9 cellular contexts compared by ENCODE assay signal in the genomic region with DNA sequence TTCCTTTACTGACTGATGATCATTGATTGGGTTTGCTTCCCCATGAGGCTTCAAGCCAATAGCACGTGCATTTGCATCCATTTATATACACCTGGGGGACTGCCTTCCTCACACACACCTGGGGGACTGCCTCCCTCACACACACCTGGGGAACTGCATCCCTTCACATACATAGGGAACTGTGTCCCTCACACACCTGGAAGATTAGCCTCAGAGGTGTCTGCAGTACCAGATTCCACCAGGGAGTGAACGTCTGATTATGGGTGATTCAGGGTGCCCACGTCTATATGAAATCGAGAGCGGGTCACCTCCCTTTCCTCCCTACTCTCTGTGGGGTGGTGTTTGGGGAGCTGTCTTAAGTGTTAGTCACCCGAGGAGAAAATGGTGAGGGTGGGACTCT. TPM values are rescaled to one million over a fixed set of nuclear protein-coding genes. Genes with fewer than 3 reads are reported as not detected.
DNase-seq lines count a peak whose midpoint lies in the region; ATAC-seq and TF ChIP-seq lines count a peak whose summit lies in the region.
"Had no signal": no experiment of that assay in that cellular context is flagged by ENCODE, and none has a peak within 500 bp of the region (broad histone marks: within the 10 kb centered on the region; RNA-seq: fewer than 3 reads in every experiment).

No MANE protein-coding gene starts in this region.

- no peaks in the 10 kb centered on the region for H3K27me3 Mint-ChIP-seq in effector memory CD8-positive, alpha-beta T cell

- H3K36me3 Mint-ChIP-seq in effector memory CD8-positive, alpha-beta T cell (ENCODE audit: insufficient read depth): peaks cover 42% of the 10 kb centered on the region

- no peaks in the 10 kb centered on the region for H3K27me3 ChIP-seq in MG63

- H3K4me1 ChIP-seq in OCI-LY7 (ENCODE audit: insufficient read depth, low read length, poor library complexity, severe bottlenecking): peaks cover 71% of the 10 kb centered on the region

- POLR2A ChIA-PET in OCI-LY7 (lab: Charles Lee): no interaction called here

- TF ChIP-seq CTCF in OCI-LY7 (conservative IDR thresholded peaks at IDR 0.05; ENCODE audit: low read length): peak; percentile 30; the same call in 1 of the 2 replicates

- peak overlapping the region; percentile 73 to 79 for H3K4me3 Mint-ChIP-seq in effector memory CD8-positive, alpha-beta T cell

- H3K9me2 ChIP-seq in OCI-LY7 (ENCODE audit: insufficient read depth, low read length): no peaks in the 10 kb centered on the region

- peaks cover 27% of the 10 kb centered on the region for H3K36me3 ChIP-seq in OCI-LY7 (ENCODE audit: insufficient read depth, low read length)
- H3K36me3 ChIP-seq in MG63: peaks cover 57% of the 10 kb centered on the region

- H3K4me1 Mint-ChIP-seq in effector memory CD8-positive, alpha-beta T cell (ENCODE audit: low read depth in 2 of 2): peaks cover 60 to 76% of the 10 kb centered on the region in 2 donors

- peak overlapping the region; percentile 94 to 96 for H3K27ac Mint-ChIP-seq in effector memory CD8-positive, alpha-beta T cell

- CTCF ChIA-PET in OCI-LY7 (lab: Charles Lee; ENCODE audit: unreplicated experiment): no interaction called here

- peak overlapping the region; percentile 93 for H3K4me2 ChIP-seq in OCI-LY7 (ENCODE audit: low read length)

- H2AFZ ChIP-seq in OCI-LY7 (ENCODE audit: low read length): no peak overlapping the region; the same call in 1 of the 2 replicates

- intact Hi-C loops in OCI-LY7 (cut with micrococcal nuclease; ENCODE audit: unreplicated experiment) (no loop called here), posterior vena cava (cut with DNase I) (loop anchor here in 1 of 2 donors (5.0 kb wide), 1 partner anchor 939 kb away; no protein-coding TSS in a partner anchor)

- H3K9me3 ChIP-seq in OCI-LY7 (ENCODE audit: low read length) (no peaks in the 10 kb centered on the region), MG63 (no peaks in the 10 kb centered on the region)

- H3K79me2 ChIP-seq in OCI-LY7 (ENCODE audit: insufficient read depth, low read depth, low read length): peaks cover 77% of the 10 kb centered on the region

- no peak for ATAC-seq in effector memory CD8-positive, alpha-beta T cell (replicated peaks)
- ATAC-seq in GM21786 (IDR thresholded peaks at IDR 0.05; ENCODE audit: unreplicated experiment): no peak

- H3K4me3 ChIP-seq in OCI-LY7 (ENCODE audit: low read depth, low read length, poor library complexity, severe bottlenecking) (peak overlapping the region; percentile 54), MG63 (no peak overlapping the region)

- peak; percentile 54 for DNase-seq in ELR (ENCODE audit: low read depth)
- DNase-seq in OCI-LY7 (ENCODE audit: low spot score): peak; percentile 55
- no peak for DNase-seq in effector memory CD8-positive, alpha-beta T cell
- peak; percentile 32 for DNase-seq in posterior vena cava (ENCODE audit: low spot score)
- DNase-seq in MG63: no peak
- no peak for DNase-seq in SW 1271 (lab: John Stamatoyannopoulos, UW)
- DNase-seq in ureter (ENCODE audit: low spot score): no peak
- DNase-seq: NCI-H510A had no signal

- H3K27ac ChIP-seq in OCI-LY7 (ENCODE audit: low read depth, low read length, poor library complexity, severe bottlenecking): peak overlapping the region; percentile 95

- no peaks in the 10 kb centered on the region for H3K9me3 Mint-ChIP-seq in effector memory CD8-positive, alpha-beta T cell

- no peaks in the 10 kb centered on the region for H4K20me1 ChIP-seq in OCI-LY7 (ENCODE audit: insufficient read depth, low read length)

- BruUV-seq in OCI-LY7 (replicated peaks; lab: Mats Ljungman, UMichigan): no TSS peak

RNA-seq across cellular contexts. Expression of gene CD99, which starts 16.9 kb away (rescaled TPM):
- total RNA-seq in OCI-LY7 (2014; rRNA removed; shearing (Covaris generic)): 80.7 and 92.3 TPM in 2 replicates
- total RNA-seq in OCI-LY7 (2022): 117 and 119 TPM in 2 replicates
- total RNA-seq in posterior vena cava: 100 to 1,000 TPM; 298 to 369 TPM
- total RNA-seq in MG63 (2014; rRNA removed; shearing (Covaris generic); ENCODE audit: low replicate concordance): 582 and 695 TPM in 2 replicates
- total RNA-seq in ureter: 167 TPM

RNA-seq across cellular contexts. Expression of gene XG, which starts 43.8 kb away (rescaled TPM):
- total RNA-seq in OCI-LY7 (2014; rRNA removed; shearing (Covaris generic)): not detected in 2 replicates
- total RNA-seq in OCI-LY7 (2022) (not detected in 2 replicates), posterior vena cava (1 to 10 TPM; 5.4 to 7.9 TPM), ureter (1.6 TPM)
- total RNA-seq in MG63 (2014; rRNA removed; shearing (Covaris generic); ENCODE audit: low replicate concordance): 1.3 TPM in 1 of 2 replicates, not detected in the other

Comparison
In these comparisons a context has a peak if more than half of its experiments do, and no peak if none do; other contexts are left out.
1. DNase-seq: peak in ELR (single experiment), OCI-LY7 (single experiment) and posterior vena cava (single experiment); none in effector memory CD8-positive, alpha-beta T cell (0 of 3), MG63 (single experiment), SW 1271 (0 of 2) and ureter (single experiment).